In genomic region chr11:35420371-35420770, GRCh38 we compare ENCODE assay signal across 10 cellular contexts. TPM values are rescaled to one million over a fixed set of nuclear protein-coding genes. Genes with fewer than 3 reads are reported as not detected.
DNase-seq lines count a peak whose midpoint lies in the region; ATAC-seq and TF ChIP-seq lines count a peak whose summit lies in the region.
"Had no signal": no experiment of that assay in that cellular context is flagged by ENCODE, and none has a peak within 500 bp of the region (broad histone marks: within the 10 kb centered on the region; RNA-seq: fewer than 3 reads in every experiment).

No MANE protein-coding gene starts in this region.

- peaks cover 12 to 16% of the 10 kb centered on the region in 2 donors for H3K4me1 ChIP-seq in adrenal gland (replicated peaks in 1 of 2)

- H3K36me3 ChIP-seq in adrenal gland (replicated peaks in 1 of 2): no peaks in the 10 kb centered on the region

- no peak for DNase-seq in AG09309 (ENCODE audit: low read depth)
- DNase-seq in HFF-Myc (ENCODE audit: extremely low read depth, low read depth): no peak
- DNase-seq in dorsolateral prefrontal cortex: peak in 5 of 10 donors; percentile 16 to 47 (median 42)
- DNase-seq in nephron progenitor cell: peak; percentile 9
- no peak for DNase-seq in NCI-H748 treated with DMSO at 0.1 percent for 48 hours (lab: John Stamatoyannopoulos, UW)
- no peak for DNase-seq in adrenal gland
- DNase-seq: NCI-H1092, SHP77 treated with DMSO at 0.1 percent for 48 hours had no signal

- H3K4me3 Mint-ChIP-seq in nephron progenitor cell: peak overlapping the region; percentile 80

- H3K27me3 ChIP-seq in dorsolateral prefrontal cortex: peaks cover 0 to 59% (median 7%) of the 10 kb centered on the region in 45 donors
- peaks cover 42% of the 10 kb centered on the region for H3K27me3 ChIP-seq in adrenal gland

- TF ChIP-seq CTCF in AG09309 (IDR thresholded peaks at IDR 0.05; ENCODE audit: control insufficient read depth, insufficient read depth, low read depth, low read length, missing control alignments): no peak
- TF ChIP-seq CTCF in HFF-Myc (IDR thresholded peaks at IDR 0.05; ENCODE audit: low read depth, low read length, missing control alignments): no peak
- no peak for TF ChIP-seq CTCF in dorsolateral prefrontal cortex (IDR thresholded peaks at IDR 0.05 in 54 of 56, conservative IDR thresholded peaks at IDR 0.05 in 2 of 56; ENCODE audit: low read depth in 1 of 56, partially characterized antibody in 56 of 56)
- no peak for TF ChIP-seq CTCF in nephron progenitor cell (IDR thresholded peaks at IDR 0.05)
- no peak for TF ChIP-seq CTCF in adrenal gland (IDR thresholded peaks at IDR 0.05)

- H3K27me3 Mint-ChIP-seq in nephron progenitor cell (ENCODE audit: low read depth, poor library complexity): peaks cover 99% of the 10 kb centered on the region

- intact Hi-C loops in dorsolateral prefrontal cortex (cut with DNase I) (no loop called here), adrenal gland (cut with DNase I) (no loop called here)

- H3K4me1 Mint-ChIP-seq in nephron progenitor cell: peaks cover 40% of the 10 kb centered on the region

- no peak for TF ChIP-seq POLR2A in adrenal gland (IDR thresholded peaks at IDR 0.05)

- peak overlapping the region in 45 of 59 donors; percentile 4 to 94 (median 83) for H3K27ac ChIP-seq in dorsolateral prefrontal cortex
- no peak overlapping the region for H3K27ac ChIP-seq in adrenal gland

- H3K36me3 Mint-ChIP-seq in nephron progenitor cell (ENCODE audit: low read depth): no peaks in the 10 kb centered on the region

- H3K9me3 ChIP-seq in adrenal gland (replicated peaks in 1 of 3): no peaks in the 10 kb centered on the region

- H3K4me3 ChIP-seq in AG09309 (ENCODE audit: control insufficient read depth, low read depth, low read length): peak overlapping the region; percentile 54
- H3K4me3 ChIP-seq in HFF-Myc (replicated peaks; ENCODE audit: low read depth, low read length): peak overlapping the region; percentile 50
- peak overlapping the region; percentile 45 to 78 (median 67) for H3K4me3 ChIP-seq in dorsolateral prefrontal cortex
- no peak overlapping the region for H3K4me3 ChIP-seq in adrenal gland

- no peak overlapping the region for H3K27ac Mint-ChIP-seq in nephron progenitor cell

- 12 to 35% (median 21%) methylated on average over 14 to 17 of the region's 17 CpGs for WGBS in adrenal gland, 4 donors

- H3K9me3 Mint-ChIP-seq in nephron progenitor cell: no peaks in the 10 kb centered on the region

- ATAC-seq in HG02973 (IDR thresholded peaks at IDR 0.05; ENCODE audit: unreplicated experiment) (no peak), GM21825 (IDR thresholded peaks at IDR 0.05; ENCODE audit: unreplicated experiment) (no peak)

RNA-seq across cellular contexts. Expression of gene SLC1A2, which starts 1.0 kb away (rescaled TPM):
- 1,000 to 10,000 TPM in 105 of 120 experiments, 100 to 1,000 TPM in 15; 500 to 4,588 (median 1,344) TPM for total RNA-seq in dorsolateral prefrontal cortex
- 10 to 100 TPM in 4 of 8 donors, 1 to 10 TPM in 4; 2.3 to 51.3 (median 8.7) TPM for total RNA-seq in adrenal gland
- 10 to 100 TPM in 1 of 3 donors, 1 to 10 TPM in 2; 1.4 to 13.3 (median 2.2) TPM for polyA plus RNA-seq in adrenal gland

Comparison
In these comparisons a context has a peak if more than half of its experiments do, and no peak if none do; other contexts are left out.
1. H3K4me3 ChIP-seq: peak in AG09309 (single experiment), HFF-Myc (single experiment) and dorsolateral prefrontal cortex (59 of 59); none in adrenal gland (0 of 4).
2. H3K27ac ChIP-seq: peak in dorsolateral prefrontal cortex (45 of 59); none in adrenal gland (0 of 5).
3. RNA of gene SLC1A2, which starts 1.0 kb away (total RNA-seq): 500 to 4,588 TPM in dorsolateral prefrontal cortex; 2.3 to 51.3 TPM in adrenal gland; every median in the first group is over 4 times any median in the second.